In the genomic region with DNA sequence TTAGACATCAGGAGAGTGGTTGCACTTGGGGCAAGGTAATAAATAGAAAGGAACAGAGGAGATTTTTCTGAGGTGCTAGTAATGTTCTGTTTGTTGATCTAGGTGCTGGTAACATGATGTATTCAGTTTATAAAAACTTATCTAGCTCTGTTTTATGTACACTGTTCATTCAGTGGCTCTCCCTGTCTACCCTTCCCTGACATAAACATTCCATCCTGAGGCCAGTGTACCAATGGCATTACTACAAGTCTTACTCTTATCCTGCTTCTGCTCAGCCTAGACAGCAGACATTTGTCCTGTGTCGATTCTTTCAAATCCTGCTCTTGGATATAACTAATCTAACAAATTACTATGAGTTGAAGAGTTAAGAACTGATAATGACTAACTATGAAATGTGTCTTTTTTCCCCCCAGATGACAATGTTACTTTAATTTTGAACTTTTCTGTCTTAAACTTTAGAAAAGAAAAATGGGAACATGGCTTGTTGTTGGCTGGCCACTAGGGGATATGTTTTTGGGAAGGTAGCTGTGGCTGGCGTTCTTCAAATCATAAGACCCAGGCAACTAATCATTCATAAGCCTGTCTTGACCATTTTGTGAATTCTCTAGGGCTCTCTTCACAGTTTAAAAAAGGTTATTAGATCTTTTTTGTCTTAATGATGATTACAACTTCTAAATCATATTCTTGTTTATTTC, we compare ENCODE assay signal across 17 cellular contexts.
DNase-seq lines count a peak whose midpoint lies in the region; ATAC-seq and TF ChIP-seq lines count a peak whose summit lies in the region.
"Had no signal": no experiment of that assay in that cellular context is flagged by ENCODE, and none has a peak within 500 bp of the region (broad histone marks: within the 10 kb centered on the region; RNA-seq: fewer than 3 reads in every experiment).

No MANE protein-coding gene starts in this region.

- no peaks in the 10 kb centered on the region for H3K4me1 Mint-ChIP-seq in activated T-cell treated with anti-CD3 and anti-CD28 coated beads, Interleukin-2, amount 50 U/mL, for 4 hours (ENCODE audit: low read depth)

- H3K4me3 Mint-ChIP-seq in activated T-cell treated with anti-CD3 and anti-CD28 coated beads, Interleukin-2, amount 50 U/mL, for 4 hours: no peak overlapping the region
- H3K4me3 Mint-ChIP-seq: CD8-positive, alpha-beta T cell had no signal

- no peaks in the 10 kb centered on the region for H3K9me2 ChIP-seq in Karpas-422 (replicated peaks; ENCODE audit: insufficient read depth, low read length)

- ATAC-seq in heart right ventricle (peak in 1 of 8 donors; percentile 29), Right ventricle myocardium inferior (no peak), gastroesophageal sphincter (peak; percentile 46), HG02678 (IDR thresholded peaks at IDR 0.05; ENCODE audit: unreplicated experiment) (no peak)
- ATAC-seq in activated T-cell treated with anti-CD3 and anti-CD28 coated beads, Interleukin-2, amount 50 U/mL, for 4 hours: no peak
- ATAC-seq: CD8-positive, alpha-beta T cell had no signal

- DNase-seq in heart right ventricle: no peak
- no peak for DNase-seq in Right ventricle myocardium inferior (ENCODE audit: missing footprints)
- DNase-seq in Karpas-422: no peak
- DNase-seq in activated T-cell treated with anti-CD3 and anti-CD28 coated beads, Interleukin-2, amount 50 U/mL, for 4 hours: no peak
- DNase-seq in T1000 (lab: John Stamatoyannopoulos, UW): no peak
- DNase-seq: CD8-positive, alpha-beta T cell; GM23248; KBM-7; NCI-H1048; NCI-H1436 treated with DMSO at 0.1 percent for 48 hours; NCI-H2081; Peyer's patch; SHP77 treated with DMSO at 0.1 percent for 48 hours had no signal

- TF ChIP-seq EP300 in gastroesophageal sphincter (IDR thresholded peaks at IDR 0.05): no peak

- intact Hi-C loops in heart right ventricle (cut with DNase I): loop anchor here in 1 of 10 donors (2.0 to 5.0 kb wide), 2 partner anchors 93 to 391 kb away; a partner anchor contains a TSS
- intact Hi-C loops in Right ventricle myocardium inferior (cut with DNase I): no loop called here

- TF ChIP-seq POLR2A in gastroesophageal sphincter (IDR thresholded peaks at IDR 0.05): no peak

- H3K4me2 ChIP-seq in Karpas-422 (ENCODE audit: low read depth, low read length, poor library complexity, severe bottlenecking): no peak overlapping the region
- H3K4me2 ChIP-seq: BLaER1 had no signal

- H3K9ac ChIP-seq in rectal smooth muscle tissue (ENCODE audit: low read length): no peak overlapping the region
- H3K9ac ChIP-seq in Karpas-422 (ENCODE audit: low read length): no peak overlapping the region
- H3K9ac ChIP-seq: BLaER1, GM23248 had no signal

- H3K27ac ChIP-seq in heart right ventricle (peak overlapping the region in 6 of 10 donors; percentile 44 to 69 (median 51)), gastroesophageal sphincter (peak overlapping the region; percentile 53 to 77 (median 70)), rectal smooth muscle tissue (ENCODE audit: low read depth, low read length) (peak overlapping the region; percentile 72), Karpas-422 (ENCODE audit: low read length) (no peak overlapping the region)
- H3K27ac ChIP-seq: BLaER1, GM23248 had no signal

- no peaks in the 10 kb centered on the region for H3K36me3 Mint-ChIP-seq in activated T-cell treated with anti-CD3 and anti-CD28 coated beads, Interleukin-2, amount 50 U/mL, for 4 hours (ENCODE audit: insufficient read depth)
- H3K36me3 Mint-ChIP-seq: CD8-positive, alpha-beta T cell had no signal

- H3K36me3 ChIP-seq in heart right ventricle (no peaks in the 10 kb centered on the region), gastroesophageal sphincter (no peaks in the 10 kb centered on the region), rectal smooth muscle tissue (ENCODE audit: control insufficient read depth, insufficient read depth, low read length) (no peaks in the 10 kb centered on the region), Karpas-422 (ENCODE audit: insufficient read depth, low read length) (no peaks in the 10 kb centered on the region)
- H3K36me3 ChIP-seq: BLaER1, Peyer's patch had no signal

- no peak overlapping the region for H3K4me3 ChIP-seq in heart right ventricle
- H3K4me3 ChIP-seq in gastroesophageal sphincter: no peak overlapping the region
- no peak overlapping the region for H3K4me3 ChIP-seq in rectal smooth muscle tissue (ENCODE audit: low read length)
- H3K4me3 ChIP-seq in Karpas-422 (ENCODE audit: low read length): no peak overlapping the region
- H3K4me3 ChIP-seq: BLaER1, GM23248, Peyer's patch had no signal

- no peaks in the 10 kb centered on the region for H3K27me3 Mint-ChIP-seq in activated T-cell treated with anti-CD3 and anti-CD28 coated beads, Interleukin-2, amount 50 U/mL, for 4 hours (ENCODE audit: low read depth)

- no peaks in the 10 kb centered on the region for H4K20me1 ChIP-seq in Karpas-422 (ENCODE audit: insufficient read depth, low read depth, low read length)
- H4K20me1 ChIP-seq: BLaER1 had no signal

- H3K9me3 ChIP-seq in heart right ventricle (peaks cover 0 to 36% (median 10%) of the 10 kb centered on the region in 11 donors), gastroesophageal sphincter (peaks cover 0 to 28% (median 0%) of the 10 kb centered on the region in 3 donors), Karpas-422 (ENCODE audit: low read length) (no peaks in the 10 kb centered on the region; the same call in 1 of the 2 replicates)
- H3K9me3 ChIP-seq: Peyer's patch had no signal

- H3K4me1 ChIP-seq in heart right ventricle (peaks cover 0 to 40% (median 20%) of the 10 kb centered on the region in 9 donors), gastroesophageal sphincter (peaks cover 4 to 39% (median 9%) of the 10 kb centered on the region in 3 donors), rectal smooth muscle tissue (ENCODE audit: control insufficient read depth, insufficient read depth, low read length) (peaks cover 29% of the 10 kb centered on the region), Karpas-422 (ENCODE audit: low read length) (no peaks in the 10 kb centered on the region)
- H3K4me1 ChIP-seq: BLaER1, Peyer's patch had no signal

- peaks cover 27% of the 10 kb centered on the region for H3K9me3 Mint-ChIP-seq in activated T-cell treated with anti-CD3 and anti-CD28 coated beads, Interleukin-2, amount 50 U/mL, for 4 hours

- WGBS in heart right ventricle, 2 donors: 73 to 75% methylated on average over 2 of the region's 2 CpGs
- 12 to 16% methylated on average over 2 of the region's 2 CpGs for WGBS in gastroesophageal sphincter (ENCODE audit: low coverage in 1 of 2), 2 donors

- H3K27me3 ChIP-seq in heart right ventricle (no peaks in the 10 kb centered on the region), gastroesophageal sphincter (no peaks in the 10 kb centered on the region), rectal smooth muscle tissue (ENCODE audit: control insufficient read depth, insufficient read depth, low read length) (no peaks in the 10 kb centered on the region), Karpas-422 (ENCODE audit: low read length) (no peaks in the 10 kb centered on the region)
- H3K27me3 ChIP-seq: BLaER1, Peyer's patch had no signal

- no peak overlapping the region for H2AFZ ChIP-seq in Karpas-422 (ENCODE audit: low read length)
- H2AFZ ChIP-seq: GM23248 had no signal

- peak in 1 of 9 donors; percentile 9 for TF ChIP-seq CTCF in heart right ventricle (IDR thresholded peaks at IDR 0.05)
- peak; percentile 25 to 70 (median 54) for TF ChIP-seq CTCF in gastroesophageal sphincter (IDR thresholded peaks at IDR 0.05)

- no peaks in the 10 kb centered on the region for H3K79me2 ChIP-seq in Karpas-422 (ENCODE audit: low read length)
